In the genomic region with DNA sequence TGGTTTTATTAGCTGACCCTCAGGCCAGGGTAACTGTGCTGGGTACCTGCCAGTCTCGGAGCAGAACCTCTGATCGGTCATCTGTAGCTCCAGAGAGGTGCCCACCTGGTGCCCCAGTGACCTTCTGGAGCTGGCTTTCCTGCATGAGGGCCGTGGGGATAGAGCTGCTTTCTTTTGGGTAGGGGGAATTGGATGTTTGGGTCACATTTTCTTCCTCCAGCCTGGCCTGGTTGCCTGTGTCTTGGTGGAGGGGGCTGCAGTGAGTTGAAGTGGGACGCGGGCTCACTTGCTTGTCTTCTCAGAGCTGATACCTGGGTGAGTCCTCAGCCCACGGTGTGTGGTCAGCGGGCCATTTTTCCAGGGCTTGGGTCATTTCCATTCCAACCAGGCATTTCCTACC, we compare ENCODE assay signal across 9 cellular contexts. TPM values are rescaled to one million over a fixed set of nuclear protein-coding genes. Genes with fewer than 3 reads are reported as not detected.
DNase-seq lines count a peak whose midpoint lies in the region; ATAC-seq, FAIRE-seq and TF ChIP-seq lines count a peak whose summit lies in the region.
"Had no signal": no experiment of that assay in that cellular context is flagged by ENCODE, and none has a peak within 500 bp of the region (broad histone marks: within the 10 kb centered on the region; RNA-seq: fewer than 3 reads in every experiment).

No MANE protein-coding gene starts in this region.

- TF ChIP-seq CTCF in DND-41 (IDR thresholded peaks at IDR 0.05; ENCODE audit: borderline replicate concordance, extremely low read depth, low read length, poor library complexity, severe bottlenecking), result no peak
- TF ChIP-seq CTCF in OCI-LY7 (conservative IDR thresholded peaks at IDR 0.05; ENCODE audit: low read length), result no peak
- TF ChIP-seq CTCF in epithelial cell of esophagus (IDR thresholded peaks at IDR 0.05; ENCODE audit: insufficient read depth, low read depth, low read length, missing control alignments), result no peak
- no peak for TF ChIP-seq CTCF in pancreas (IDR thresholded peaks at IDR 0.05)

- H3K79me2 ChIP-seq in DND-41 (ENCODE audit: insufficient read depth, low read length) (peaks cover 46% of the 10 kb centered on the region), OCI-LY7 (ENCODE audit: insufficient read depth, low read depth, low read length) (peaks cover 33% of the 10 kb centered on the region; the same call in 1 of the 2 replicates)

- no TSS peak for BruUV-seq in OCI-LY7 (replicated peaks; lab: Mats Ljungman, UMichigan)

- no peak for FAIRE-seq in pancreas (lab: Jason Lieb, UNC)

- 76 to 79% methylated on average over 7 of the region's 7 CpGs for WGBS in pancreas, 2 donors

- CTCF ChIA-PET in OCI-LY7 (lab: Charles Lee; ENCODE audit: unreplicated experiment), result no interaction called here

- H3K27me3 ChIP-seq in DND-41 (ENCODE audit: insufficient read depth, low read length, poor library complexity) (no peaks in the 10 kb centered on the region), pancreas (no peaks in the 10 kb centered on the region)

- DNase-seq in DND-41 (no peak), OCI-LY7 (ENCODE audit: low spot score) (no peak), epithelial cell of esophagus (ENCODE audit: low read depth) (no peak), pancreas (no peak), NCI-H748 (lab: John Stamatoyannopoulos, UW; ENCODE audit: unreplicated experiment) (no peak), NCI-H2107 treated with DMSO at 0.1 percent for 48 hours (lab: John Stamatoyannopoulos, UW; ENCODE audit: unreplicated experiment) (no peak)
- DNase-seq in activated CD8-positive, alpha-beta memory T cell treated with anti-CD3 and anti-CD28 coated beads for 24 hours, result no peak
- no peak for DNase-seq in NK-92 treated with Interleukin-12 subunit alpha and Interleukin-12 subunit beta, amount 100 ng/mL, for 24 hours (lab: John Stamatoyannopoulos, UW)
- DNase-seq: activated CD4-positive, alpha-beta T cell treated with anti-CD3 and anti-CD28 coated beads for 4 hours had no signal

- intact Hi-C loops in OCI-LY7 (cut with micrococcal nuclease; ENCODE audit: unreplicated experiment), result loop anchor here (2.0 kb wide), 1 partner anchor 241 kb away; no protein-coding TSS in a partner anchor
- intact Hi-C loops in pancreas (cut with DNase I), result no loop called here

- H3K4me3 ChIP-seq in DND-41 (ENCODE audit: low read depth in 1 of 2, low read length in 2 of 2) (no peak overlapping the region), OCI-LY7 (ENCODE audit: low read depth, low read length, poor library complexity, severe bottlenecking) (no peak overlapping the region), epithelial cell of esophagus (ENCODE audit: low read length) (peak overlapping the region; percentile 20), pancreas (peak overlapping the region in 2 of 4 donors; percentile 82 to 83)

- POLR2A ChIA-PET in OCI-LY7 (lab: Charles Lee), result interaction anchor here (1.1 kb wide), 1 partner anchor 82 kb away, joined by 3 read pairs; no protein-coding TSS in a partner anchor

- no peak overlapping the region for H3K9ac ChIP-seq in DND-41 (ENCODE audit: low read depth, low read length)

- H4K20me1 ChIP-seq in DND-41 (ENCODE audit: insufficient read depth, low read length), result peaks cover 7% of the 10 kb centered on the region; the same call in 1 of the 2 replicates
- 0 out of 2 replicates have a peak, but pooled peaks cover 4% of the 10 kb centered on the region for H4K20me1 ChIP-seq in OCI-LY7 (ENCODE audit: insufficient read depth, low read length)

- H3K4me2 ChIP-seq in DND-41 (ENCODE audit: insufficient read depth, low read length), result peak overlapping the region; percentile 84; the same call in 1 of the 2 replicates
- H3K4me2 ChIP-seq in OCI-LY7 (ENCODE audit: low read length), result peak overlapping the region; percentile 74

- H3K36me3 ChIP-seq in DND-41 (ENCODE audit: insufficient read depth, low read length), result 0 out of 2 replicates have a peak, but pooled peaks cover 2% of the 10 kb centered on the region
- peaks cover 13% of the 10 kb centered on the region; the same call in 1 of the 2 replicates for H3K36me3 ChIP-seq in OCI-LY7 (ENCODE audit: insufficient read depth, low read length)
- no peaks in the 10 kb centered on the region for H3K36me3 ChIP-seq in pancreas

- H3K27ac ChIP-seq in DND-41 (ENCODE audit: low read length) (no peak overlapping the region), OCI-LY7 (ENCODE audit: low read depth, low read length, poor library complexity, severe bottlenecking) (no peak overlapping the region), pancreas (peak overlapping the region; percentile 74 to 93 (median 90))

- ATAC-seq in DND-41 (ENCODE audit: insufficient read depth, low read depth), result no peak
- no peak for ATAC-seq in pancreas

- H3K9me3 ChIP-seq in DND-41 (ENCODE audit: insufficient read depth, low read length, severe bottlenecking) (no peaks in the 10 kb centered on the region), OCI-LY7 (ENCODE audit: low read length) (no peaks in the 10 kb centered on the region), pancreas (no peaks in the 10 kb centered on the region)

- H3K4me1 ChIP-seq in DND-41 (ENCODE audit: insufficient read depth, low read length) (peaks cover 28% of the 10 kb centered on the region), OCI-LY7 (ENCODE audit: insufficient read depth, low read length, poor library complexity, severe bottlenecking) (peaks cover 44% of the 10 kb centered on the region), pancreas (peaks cover 22 to 47% (median 35%) of the 10 kb centered on the region in 3 donors)

- H2AFZ ChIP-seq in DND-41 (ENCODE audit: low read depth, low read length) (no peak overlapping the region), OCI-LY7 (ENCODE audit: low read length) (no peak overlapping the region)

- H3K9me2 ChIP-seq in OCI-LY7 (ENCODE audit: insufficient read depth, low read length), result no peaks in the 10 kb centered on the region

RNA-seq across cellular contexts. Expression of a gene that starts 2.6 kb away (rescaled TPM):
- total RNA-seq in OCI-LY7 (2014; rRNA removed; shearing (Covaris generic)), result 8.6 and 13.8 TPM in 2 replicates
- 19.0 and 21.9 TPM in 2 replicates for total RNA-seq in OCI-LY7 (2022)
- total RNA-seq in pancreas, result 100 to 1,000 TPM in 1 of 6 donors, 10 to 100 TPM in 5; 31.9 to 298 (median 36.4) TPM
- 100 to 1,000 TPM in 1 of 2 donors, 10 to 100 TPM in 1; 69.2 to 128 TPM for polyA plus RNA-seq in pancreas

Comparison
In these comparisons a context has a peak if more than half of its experiments do, and no peak if none do; other contexts are left out.
1. H3K27ac ChIP-seq: peak in pancreas (4 of 4); none in DND-41 (single experiment) and OCI-LY7 (single experiment).